8 cellular contexts compared by ENCODE assay signal in genomic region chr11:110711776-110712642, GRCh38. TPM values are rescaled to one million over a fixed set of nuclear protein-coding genes. Genes with fewer than 3 reads are reported as not detected.
DNase-seq lines count a peak whose midpoint lies in the region; TF ChIP-seq lines count a peak whose summit lies in the region.

ARHGAP20 (minus strand) TSS chr11:110712437; CDS start chr11:110712231, 206 bp downstream.

- peaks cover 53% of the 10 kb centered on the region for H3K27me3 ChIP-seq in H7 (ENCODE audit: control insufficient read depth, insufficient read depth, low read length)
- no peaks in the 10 kb centered on the region for H3K27me3 ChIP-seq in MM.1S (replicated peaks; ENCODE audit: insufficient read depth, low read length)

- no peaks in the 10 kb centered on the region; the same call in 1 of the 2 replicates for H3K4me1 ChIP-seq in MM.1S (ENCODE audit: low read length)

- H3K4me3 Mint-ChIP-seq in chondrocyte (ENCODE audit: unreplicated experiment): peak within 1 kb of the TSS; percentile 77

- peaks cover 25% of the 10 kb centered on the region for H3K4me1 Mint-ChIP-seq in chondrocyte (ENCODE audit: low read depth)

- TF ChIP-seq CTCF in MM.1S (IDR thresholded peaks at IDR 0.05; ENCODE audit: low read length): no peak; the same call in 1 of the 2 replicates
- TF ChIP-seq CTCF in chondrocyte (IDR thresholded peaks at IDR 0.05): peak; percentile 25

- peak within 1 kb of the TSS; percentile 46; the same call in 1 of the 2 replicates for H3K9ac ChIP-seq in MM.1S (ENCODE audit: low read length)

- peaks cover 8% of the 10 kb centered on the region for H3K27me3 Mint-ChIP-seq in chondrocyte (ENCODE audit: low read depth)

- H3K9me3 ChIP-seq in MM.1S (replicated peaks; ENCODE audit: insufficient read depth, low read length): no peaks in the 10 kb centered on the region

- H3K4me3 ChIP-seq in H7 (ENCODE audit: insufficient read depth, low read depth, low read length) (peak within 1 kb of the TSS; percentile 56), MM.1S (ENCODE audit: low read length) (peak within 1 kb of the TSS; percentile 83)

- peaks cover 2% of the 10 kb centered on the region for H3K36me3 Mint-ChIP-seq in chondrocyte (ENCODE audit: low read depth)

- H3K27ac Mint-ChIP-seq in chondrocyte (ENCODE audit: unreplicated experiment): no peak within 1 kb of the TSS

- no peaks in the 10 kb centered on the region for H3K9me3 Mint-ChIP-seq in chondrocyte (ENCODE audit: low read depth)

- H3K79me2 ChIP-seq in MM.1S (ENCODE audit: low read length): no peaks in the 10 kb centered on the region

- H3K27ac ChIP-seq in MM.1S (ENCODE audit: low read length): no peak within 1 kb of the TSS

- peak within 1 kb of the TSS; percentile 99 for H2AFZ ChIP-seq in MM.1S (ENCODE audit: low read length)

- DNase-seq in GM03348 (ENCODE audit: low spot score) (peak; percentile 93), H7 (peak; percentile 94), MM.1S (peak; percentile 88), T-helper 22 cell (ENCODE audit: low read depth) (peak; percentile 11), chondrocyte (ENCODE audit: low spot score) (peak; percentile 86), kidney tubule cell (ENCODE audit: low spot score) (peak; percentile 47), cortex of kidney (lab: John Stamatoyannopoulos, UW) (no peak)
- DNase-seq in stimulated activated CD4-positive, alpha-beta T cell treated with anti-CD3 and anti-CD28 coated beads, Interleukin-15, amount 100 ng/mL, for 24 hours: peak; percentile 71

- no peaks in the 10 kb centered on the region for H3F3A ChIP-seq in MM.1S (ENCODE audit: insufficient read depth, low read length)

- H3K9me2 ChIP-seq in MM.1S (replicated peaks; ENCODE audit: insufficient read depth, low read length): no peaks in the 10 kb centered on the region

- no peaks in the 10 kb centered on the region for H3K36me3 ChIP-seq in H7 (replicated peaks; ENCODE audit: control insufficient read depth, insufficient read depth, low read length)
- H3K36me3 ChIP-seq in MM.1S (replicated peaks; ENCODE audit: insufficient read depth, low read length): no peaks in the 10 kb centered on the region

- H3K4me2 ChIP-seq in MM.1S (ENCODE audit: low read depth, low read length): peak within 1 kb of the TSS; percentile 99

- no peaks in the 10 kb centered on the region for H4K20me1 ChIP-seq in MM.1S (ENCODE audit: insufficient read depth, low read length)

RNA-seq across cellular contexts. Expression of gene ARHGAP20, which starts in this region (rescaled TPM):
- total RNA-seq in H7 (2014; rRNA removed; shearing (Covaris generic)): 0.07 and 0.14 TPM in 2 replicates
- 0.62 to 1.2 TPM (median 0.62 TPM) in 3 replicates for total RNA-seq in chondrocyte

Comparison
In these comparisons a context has a peak if more than half of its experiments do, and no peak if none do; other contexts are left out.
1. Peak in DNase-seq and H3K4me3 ChIP-seq in H7; RNA of the gene not detected or under 1 TPM.